In genomic region chr10:88901206-88901605, GRCh38 we compare ENCODE assay signal across 11 cellular contexts. TPM values are rescaled to one million over a fixed set of nuclear protein-coding genes. Genes with fewer than 3 reads are reported as not detected.
A peak's percentile ranks its signal among the peaks of the same experiment; 100 is the strongest.
DNase-seq lines count a peak whose midpoint lies in the region; ATAC-seq and TF ChIP-seq lines count a peak whose summit lies in the region.
"Had no signal": no experiment of that assay in that cellular context is flagged by ENCODE, and none has a peak within 500 bp of the region (broad histone marks: within the 10 kb centered on the region; RNA-seq: fewer than 3 reads in every experiment).

No MANE protein-coding gene starts in this region.

- intact Hi-C loops in CD8-positive, alpha-beta T cell (cut with DNase I, micrococcal nuclease), result loop anchor here in 1 of 2 experiments (2.0 kb wide), 1 partner anchor 20 kb away; the partner anchor contains the start of gene STAMBPL1

- H3K27ac ChIP-seq in CD8-positive, alpha-beta T cell (ENCODE audit: low read depth, low read length), result no peak overlapping the region
- peak overlapping the region in 1 of 4 donors; percentile 30 for H3K27ac ChIP-seq in upper lobe of left lung
- no peak overlapping the region for H3K27ac ChIP-seq in SJCRH30

- no peaks in the 10 kb centered on the region for H3K9me3 Mint-ChIP-seq in CD8-positive, alpha-beta T cell
- H3K9me3 Mint-ChIP-seq in activated naive CD4-positive, alpha-beta T cell treated with anti-CD3 and anti-CD28 coated beads, Interleukin-2, amount 50 U/mL, for 72 hours, result peaks cover 0 to 9% of the 10 kb centered on the region in 2 donors
- H3K9me3 Mint-ChIP-seq: nephron had no signal

- H3K4me1 Mint-ChIP-seq in CD8-positive, alpha-beta T cell (ENCODE audit: low read depth), result peaks cover 48% of the 10 kb centered on the region

- POLR2A ChIA-PET in CD8-positive, alpha-beta T cell (lab: Charles Lee), result interaction anchor here (0.8 to 2.2 kb wide), 3 partner anchors 21 to 32 kb away, joined by 3 to 11 read pairs (median 3); partner anchors contain the start of gene STAMBPL1

- no peak for DNase-seq in CD8-positive, alpha-beta T cell
- DNase-seq in activated naive CD4-positive, alpha-beta T cell treated with anti-CD3 and anti-CD28 coated beads, Interleukin-2, amount 50 U/mL, for 72 hours (ENCODE audit: low spot score in 2 of 2), result no peak
- DNase-seq in hypothalamus (lab: John Stamatoyannopoulos, UW) (no peak), upper lobe of left lung (no peak), SJCRH30 (no peak), Ammon's horn (ENCODE audit: low spot score) (no peak)
- DNase-seq: activated CD4-positive, alpha-beta T cell treated with anti-CD3 and anti-CD28 coated beads for 1 hour had no signal

- peak overlapping the region; percentile 53 for H3K27ac Mint-ChIP-seq in CD8-positive, alpha-beta T cell
- peak overlapping the region; percentile 90 to 94 for H3K27ac Mint-ChIP-seq in activated naive CD4-positive, alpha-beta T cell treated with anti-CD3 and anti-CD28 coated beads, Interleukin-2, amount 50 U/mL, for 72 hours
- H3K27ac Mint-ChIP-seq: nephron had no signal

- no peak overlapping the region for H3K4me3 ChIP-seq in CD8-positive, alpha-beta T cell (ENCODE audit: low read depth, low read length)
- H3K4me3 ChIP-seq in upper lobe of left lung (no peak overlapping the region), SJCRH30 (no peak overlapping the region)
- H3K4me3 ChIP-seq: K562 had no signal

- ATAC-seq in CD8-positive, alpha-beta T cell, result no peak
- peak; percentile 18 for ATAC-seq in GM19455 (IDR thresholded peaks at IDR 0.05; ENCODE audit: unreplicated experiment)
- ATAC-seq in HG03135 (IDR thresholded peaks at IDR 0.05; ENCODE audit: unreplicated experiment), result peak; percentile 3
- ATAC-seq in activated naive CD4-positive, alpha-beta T cell treated with anti-CD3 and anti-CD28 coated beads, Interleukin-2, amount 50 U/mL, for 72 hours, result peak in 1 of 2 donors; percentile 38
- no peak for ATAC-seq in upper lobe of left lung (ENCODE audit: low FRiP score in 2 of 2)
- ATAC-seq: K562 had no signal

- no peak overlapping the region for H3K4me3 Mint-ChIP-seq in CD8-positive, alpha-beta T cell
- H3K4me3 Mint-ChIP-seq: nephron had no signal

- WGBS in upper lobe of left lung, 2 donors, result 94% methylated on average over 1 of the region's 1 CpG

- no peaks in the 10 kb centered on the region for H3K9me3 ChIP-seq in CD8-positive, alpha-beta T cell (ENCODE audit: low read length)
- H3K9me3 ChIP-seq in upper lobe of left lung (no peaks in the 10 kb centered on the region), SJCRH30 (replicated peaks) (no peaks in the 10 kb centered on the region)

- CTCF ChIA-PET in CD8-positive, alpha-beta T cell (lab: Charles Lee), result interaction anchor here (0.6 to 3.2 kb wide), 7 partner anchors 16 to 1076 kb away, joined by 3 to 20 read pairs (median 3); no protein-coding TSS in a partner anchor

- H3K36me3 Mint-ChIP-seq in CD8-positive, alpha-beta T cell, result peaks cover 59% of the 10 kb centered on the region
- peaks cover 13 to 60% of the 10 kb centered on the region in 2 donors for H3K36me3 Mint-ChIP-seq in activated naive CD4-positive, alpha-beta T cell treated with anti-CD3 and anti-CD28 coated beads, Interleukin-2, amount 50 U/mL, for 72 hours

- TF ChIP-seq CTCF in CD8-positive, alpha-beta T cell (IDR thresholded peaks at IDR 0.05), result no peak
- no peak for TF ChIP-seq CTCF in upper lobe of left lung (IDR thresholded peaks at IDR 0.05)

- H3K27me3 Mint-ChIP-seq in CD8-positive, alpha-beta T cell (ENCODE audit: low read depth), result no peaks in the 10 kb centered on the region

- TF ChIP-seq POLR2A in upper lobe of left lung (IDR thresholded peaks at IDR 0.05), result no peak

- no peak for TF ChIP-seq EP300 in upper lobe of left lung (IDR thresholded peaks at IDR 0.05)

- H3K27me3 ChIP-seq in CD8-positive, alpha-beta T cell (ENCODE audit: insufficient read depth, low read length), result no peaks in the 10 kb centered on the region
- H3K27me3 ChIP-seq in upper lobe of left lung (no peaks in the 10 kb centered on the region), SJCRH30 (no peaks in the 10 kb centered on the region)

- peaks cover 5% of the 10 kb centered on the region for H3K36me3 ChIP-seq in CD8-positive, alpha-beta T cell (ENCODE audit: insufficient read depth, low read length)
- H3K36me3 ChIP-seq in upper lobe of left lung (peaks cover 0 to 5% (median 0%) of the 10 kb centered on the region in 4 donors), SJCRH30 (no peaks in the 10 kb centered on the region)

- H3K4me1 ChIP-seq in CD8-positive, alpha-beta T cell (ENCODE audit: insufficient read depth, low read length), result peaks cover 12% of the 10 kb centered on the region
- H3K4me1 ChIP-seq in upper lobe of left lung, result peaks cover 0 to 5% (median 0%) of the 10 kb centered on the region in 4 donors
- H3K4me1 ChIP-seq in SJCRH30, result no peaks in the 10 kb centered on the region

RNA-seq across cellular contexts. Expression of gene STAMBPL1, which starts 21.2 kb away (rescaled TPM):
- total RNA-seq in CD8-positive, alpha-beta T cell, result 10 to 100 TPM; 16.5 to 18.9 TPM
- 10 to 100 TPM; 15.7 to 57.0 TPM for total RNA-seq in activated naive CD4-positive, alpha-beta T cell treated with anti-CD3 and anti-CD28 coated beads, Interleukin-2, amount 50 U/mL, for 72 hours
- 10 to 100 TPM in 2 of 6 donors, 1 to 10 TPM in 4; 4.9 to 69.1 (median 7.0) TPM for total RNA-seq in upper lobe of left lung
- 4.6 and 4.7 TPM in 2 replicates for total RNA-seq in SJCRH30 (2014; rRNA removed; shearing (Covaris generic))

RNA-seq across cellular contexts. Expression of gene ANKRD22, which starts 49.6 kb away (rescaled TPM):
- total RNA-seq in CD8-positive, alpha-beta T cell, result not detected
- under 1 TPM; 0.18 to 0.78 TPM for total RNA-seq in activated naive CD4-positive, alpha-beta T cell treated with anti-CD3 and anti-CD28 coated beads, Interleukin-2, amount 50 U/mL, for 72 hours
- 1 to 10 TPM in 2 of 6 donors, under 1 TPM in 2, not detected in 2; 0.30 to 1.9 (median 1.1) TPM for total RNA-seq in upper lobe of left lung
- total RNA-seq in SJCRH30 (2014; rRNA removed; shearing (Covaris generic)), result not detected in 2 replicates
- total RNA-seq: K562 had no signal

RNA-seq across cellular contexts. Expression of gene ACTA2, which starts 51.4 kb away (rescaled TPM):
- 1 to 10 TPM; 2.3 TPM for total RNA-seq in CD8-positive, alpha-beta T cell
- total RNA-seq in activated naive CD4-positive, alpha-beta T cell treated with anti-CD3 and anti-CD28 coated beads, Interleukin-2, amount 50 U/mL, for 72 hours, result 10 to 100 TPM in 1 of 2 donors, 1 to 10 TPM in 1; 3.6 to 10.6 TPM
- 100 to 1,000 TPM in 5 of 6 donors, 10 to 100 TPM in 1; 94.3 to 328 (median 186) TPM for total RNA-seq in upper lobe of left lung
- 0.48 and 0.95 TPM in 2 replicates for total RNA-seq in SJCRH30 (2014; rRNA removed; shearing (Covaris generic))

Comparison
In these comparisons a context has a peak if more than half of its experiments do, and no peak if none do; other contexts are left out.
1. ATAC-seq: peak in GM19455 (single experiment) and HG03135 (single experiment); none in CD8-positive, alpha-beta T cell (single experiment) and upper lobe of left lung (0 of 2).
2. RNA of gene ACTA2, which starts 51.4 kb away (total RNA-seq): 94.3 to 328 TPM in upper lobe of left lung; 3.6 to 10.6 TPM in activated naive CD4-positive, alpha-beta T cell treated with anti-CD3 and anti-CD28 coated beads, Interleukin-2, amount 50 U/mL, for 72 hours, 2.3 TPM in CD8-positive, alpha-beta T cell and 0.48 to 0.95 TPM in SJCRH30; every median in the first group is over 4 times any median in the second.